8 cellular contexts compared by ENCODE assay signal in genomic region chr7:115975766-115976165, GRCh38. TPM values are rescaled to one million over a fixed set of nuclear protein-coding genes. Genes with fewer than 3 reads are reported as not detected.
"Had no signal": no experiment of that assay in that cellular context is flagged by ENCODE, and none has a peak within 500 bp of the region (broad histone marks: within the 10 kb centered on the region; RNA-seq: fewer than 3 reads in every experiment).

No MANE protein-coding gene starts in this region.

- DNase-seq: GM23248, GOT3, H7, HFFc6 had no signal

- H3K4me1 ChIP-seq: HAP-1 had no signal

- H3K27ac ChIP-seq: GM23248, HL-60 had no signal

- H3K9ac ChIP-seq: GM23248 had no signal

- H3K9me3 ChIP-seq: HAP-1 had no signal

- H3K4me3 ChIP-seq: GM23248, HAP-1 had no signal

- H3K36me3 ChIP-seq: HAP-1 had no signal

- H2AFZ ChIP-seq: GM23248 had no signal

- ATAC-seq: HCT116, HepG2 had no signal

RNA-seq across cellular contexts. Expression of gene TFEC, which starts 54.8 kb away (rescaled TPM):
- total RNA-seq: GM23248, H7, HepG2 had no signal
- polyA plus RNA-seq: GM23248, HepG2 had no signal
